In genomic region chr14:84579292-84579691, GRCh38 we compare ENCODE assay signal across 18 cellular contexts.
"Had no signal": no experiment of that assay in that cellular context is flagged by ENCODE, and none has a peak within 500 bp of the region (broad histone marks: within the 10 kb centered on the region; RNA-seq: fewer than 3 reads in every experiment).

No MANE protein-coding gene starts in this region.

- H3K4me3 ChIP-seq: esophagus squamous epithelium, heart left ventricle, sigmoid colon, skin epidermis, testis, tibial nerve, upper lobe of right lung had no signal

- DNase-seq: effector memory CD8-positive, alpha-beta T cell; esophagus squamous epithelium; foreskin keratinocyte; heart left ventricle; hypothalamus; kidney glomerular epithelial cell; mesendoderm; naive thymus-derived CD4-positive, alpha-beta T cell; nephron progenitor cell; sigmoid colon; stimulated activated CD4-positive, alpha-beta T cell treated with anti-CD3 and anti-CD28 coated beads, Interleukin-2, amount 100 ng/mL, for 24 hours; stimulated activated CD4-positive, alpha-beta T cell treated with anti-CD3 and anti-CD28 coated beads, Interleukin-4, amount 100 ng/mL, for 4 hours; stimulated activated naive B cell treated with anti-CD40 and anti-IgM and Interleukin-4, amounts not matched to agents 10 μg/mL and 1 μg/mL and 100 μg/mL, for 72 hours; stimulated activated naive CD8-positive, alpha-beta T cell treated with anti-CD3 and anti-CD28 coated beads, Interleukin-15, amount 100 ng/mL, for 72 hours; testis; upper lobe of right lung had no signal
